In the genomic region with DNA sequence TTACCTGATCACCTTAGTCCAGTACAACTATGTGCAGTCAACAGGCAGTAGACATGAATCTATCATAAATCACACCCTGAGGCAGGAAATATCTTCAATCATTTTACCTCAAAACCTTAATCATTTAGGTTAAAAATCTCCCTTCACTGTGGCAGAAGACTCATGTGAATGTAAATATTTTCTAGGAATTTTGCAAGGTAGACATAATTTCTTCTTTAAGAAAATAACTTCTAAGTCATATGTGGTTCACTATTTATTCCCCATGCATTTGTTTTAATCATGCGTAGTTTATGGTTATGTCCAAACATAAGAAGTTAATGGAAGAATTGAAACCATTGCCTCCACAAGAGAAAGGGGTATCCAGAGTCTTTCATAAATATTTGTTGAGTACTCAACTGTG, we compare ENCODE assay signal across 28 cellular contexts.
"Had no signal": no experiment of that assay in that cellular context is flagged by ENCODE, and none has a peak within 500 bp of the region (broad histone marks: within the 10 kb centered on the region; RNA-seq: fewer than 3 reads in every experiment).

No MANE protein-coding gene starts in this region.

- H3K4me3 ChIP-seq: left lung, lower lobe of right lung, ovary, right atrium auricular region, skin epidermis, stomach, testis, thyroid gland, transverse colon, upper lobe of left lung, vagina had no signal

- ATAC-seq: left colon; left lung; lower lobe of right lung; natural killer cell; sciatic nerve; stimulated activated naive B cell treated with anti-CD40 and anti-IgM and Interleukin-4, amounts not matched to agents 10 μg/mL and 1 μg/mL and 100 μg/mL, for 72 hours; stimulated activated naive CD8-positive, alpha-beta T cell treated with anti-CD3 and anti-CD28 coated beads, Interleukin-15, Interleukin-2, amounts not matched to agents 100 U/mL and 50 U/mL, for 24 hours had no signal

- H3K9me3 ChIP-seq: left lung, lower lobe of right lung, ovary, right atrium auricular region, stomach, testis, thyroid gland, transverse colon, upper lobe of left lung, vagina had no signal

- H3K36me3 ChIP-seq: left lung, lower lobe of right lung, ovary, right atrium auricular region, stomach, thyroid gland, transverse colon, upper lobe of left lung, vagina had no signal

- H3K27me3 ChIP-seq: left lung, ovary, right atrium auricular region, stomach, testis, thyroid gland, transverse colon, upper lobe of left lung, vagina had no signal

- FAIRE-seq: islet of Langerhans, kidney had no signal

- H3K27ac ChIP-seq: left lung, lower lobe of right lung, ovary, right atrium auricular region, skin epidermis, stomach, testis, thyroid gland, transverse colon, upper lobe of left lung, vagina had no signal

- H3K4me1 ChIP-seq: left lung, lower lobe of right lung, right atrium auricular region, stomach, testis, thyroid gland, transverse colon, upper lobe of left lung, vagina had no signal

- DNase-seq: hypothalamus; immature natural killer cell; kidney; left colon; left lung; lower lobe of right lung; mammary epithelial cell; mesenchymal stem cell; naive B cell; natural killer cell; nephron progenitor cell; ovary; stimulated activated CD4-positive, alpha-beta T cell treated with anti-CD3 and anti-CD28 coated beads, Interleukin-12 subunit alpha, Interleukin-12 subunit beta, amount 100 ng/mL, for 4 hours; stimulated activated CD4-positive, alpha-beta T cell treated with anti-CD3 and anti-CD28 coated beads, Interleukin-15, amount 100 ng/mL, for 24 hours; stimulated activated CD4-positive, alpha-beta T cell treated with anti-CD3 and anti-CD28 coated beads, Interleukin-2, amount 100 ng/mL, for 24 hours; stimulated activated CD4-positive, alpha-beta T cell treated with anti-CD3 and anti-CD28 coated beads, Interleukin-4, amount 100 ng/mL, for 1 hour; stimulated activated naive B cell treated with anti-CD40 and anti-IgM and Interleukin-4, amounts not matched to agents 10 μg/mL and 1 μg/mL and 100 μg/mL, for 72 hours; stimulated activated naive CD8-positive, alpha-beta T cell treated with anti-CD3 and anti-CD28 coated beads, Interleukin-15, Interleukin-2, amounts not matched to agents 100 U/mL and 50 U/mL, for 24 hours; stomach; testis; thyroid gland; transverse colon; upper lobe of left lung had no signal
